31 cellular contexts compared by ENCODE assay signal in the genomic region with DNA sequence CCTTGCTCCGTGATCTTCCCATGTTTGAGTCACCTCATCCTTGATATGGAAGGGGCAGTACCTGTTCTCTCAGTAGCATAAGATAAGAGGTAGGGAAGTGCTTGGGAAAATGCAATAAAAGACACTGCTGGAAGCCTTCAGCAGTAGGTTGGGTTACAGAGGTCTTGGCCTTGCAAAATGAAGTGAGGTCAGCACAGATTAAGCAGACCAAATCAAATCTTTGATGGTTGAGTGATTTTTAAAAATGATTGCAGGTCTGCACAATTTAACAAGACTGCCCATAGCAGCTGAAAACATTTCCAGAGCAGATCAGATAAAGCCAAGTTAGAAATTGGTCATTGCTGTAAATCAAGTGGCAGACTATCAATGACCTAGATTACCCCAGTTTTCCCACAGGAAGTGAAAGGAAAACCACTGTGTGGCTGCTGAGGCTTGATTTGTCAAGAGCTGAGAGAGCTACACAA. TPM values are rescaled to one million over a fixed set of nuclear protein-coding genes. Genes with fewer than 3 reads are reported as not detected.
A peak's percentile ranks its signal among the peaks of the same experiment; 100 is the strongest.
DNase-seq lines count a peak whose midpoint lies in the region; ATAC-seq and TF ChIP-seq lines count a peak whose summit lies in the region.
"Had no signal": no experiment of that assay in that cellular context is flagged by ENCODE, and none has a peak within 500 bp of the region (broad histone marks: within the 10 kb centered on the region; RNA-seq: fewer than 3 reads in every experiment).

No MANE protein-coding gene starts in this region.

- H3K4me1 ChIP-seq in HEK293 (ENCODE audit: control insufficient read depth, insufficient read depth, low read length): peaks cover 6% of the 10 kb centered on the region; the same call in 1 of the 2 replicates
- H3K4me1 ChIP-seq in smooth muscle cell (ENCODE audit: low read depth): peaks cover 21% of the 10 kb centered on the region

- no peak overlapping the region for H2AFZ ChIP-seq in smooth muscle cell (ENCODE audit: low read depth)

- H3K9me3 ChIP-seq in HEK293 (ENCODE audit: control insufficient read depth, insufficient read depth, low read depth, low read length) (no peaks in the 10 kb centered on the region), smooth muscle cell (replicated peaks; ENCODE audit: low read depth) (no peaks in the 10 kb centered on the region)
- H3K9me3 ChIP-seq: ascending aorta, thyroid gland, vagina had no signal

- no peaks in the 10 kb centered on the region for H3K36me3 ChIP-seq in HEK293 (ENCODE audit: control insufficient read depth in 2 of 2, insufficient read depth in 1 of 2, low read length in 2 of 2)
- H3K36me3 ChIP-seq in smooth muscle cell (ENCODE audit: low read depth): no peaks in the 10 kb centered on the region
- H3K36me3 ChIP-seq: ascending aorta, thyroid gland, vagina had no signal

- H3K9me3 Mint-ChIP-seq in stimulated activated effector memory CD8-positive, alpha-beta T cell treated with anti-CD3 and anti-CD28 coated beads, Interleukin-12 subunit alpha, Interleukin-12 subunit beta, amount 100 ng/mL, for 72 hours: peaks cover 9% of the 10 kb centered on the region
- H3K9me3 Mint-ChIP-seq: nephron had no signal

- WGBS in smooth muscle cell (ENCODE audit: low lambda C conversion rate): 89% methylated on average over 1 of the region's 1 CpG

- H3K4me3 ChIP-seq in HEK293 (ENCODE audit: low read depth, low read length) (no peak overlapping the region), foreskin fibroblast (ENCODE audit: low read depth in 1 of 2, low read length in 2 of 2) (no peak overlapping the region), smooth muscle cell (no peak overlapping the region)
- H3K4me3 ChIP-seq: ascending aorta, coronary artery, thyroid gland, vagina had no signal

- H3K4me3 Mint-ChIP-seq in stimulated activated effector memory CD8-positive, alpha-beta T cell treated with anti-CD3 and anti-CD28 coated beads, Interleukin-12 subunit alpha, Interleukin-12 subunit beta, amount 100 ng/mL, for 72 hours: no peak overlapping the region
- H3K4me3 Mint-ChIP-seq: activated naive CD8-positive, alpha-beta T cell treated with anti-CD3 and anti-CD28 coated beads for 36 hours; CD4-positive, alpha-beta memory T cell; effector memory CD8-positive, alpha-beta T cell; nephron had no signal

- TF ChIP-seq CTCF in HEK293 (tag by site-specific recombination; IDR thresholded peaks at IDR 0.05): no peak
- no peak for TF ChIP-seq CTCF in foreskin fibroblast (IDR thresholded peaks at IDR 0.05; ENCODE audit: low read depth, low read length)
- TF ChIP-seq CTCF in smooth muscle cell (IDR thresholded peaks at IDR 0.05; ENCODE audit: borderline replicate concordance, insufficient read depth, poor library complexity, severe bottlenecking): no peak

- DNase-seq in A172 (ENCODE audit: low spot score) (peak; percentile 64), SK-N-DZ (ENCODE audit: low spot score) (peak; percentile 59), kidney glomerular epithelial cell (lab: John Stamatoyannopoulos, UW) (peak; percentile 30), foreskin fibroblast (no peak), foreskin melanocyte (no peak), smooth muscle cell (lab: John Stamatoyannopoulos, UW; ENCODE audit: unreplicated experiment) (no peak)
- no peak for DNase-seq in stimulated activated effector memory CD8-positive, alpha-beta T cell treated with anti-CD3 and anti-CD28 coated beads, Interleukin-12 subunit alpha, Interleukin-12 subunit beta, amount 100 ng/mL, for 72 hours (ENCODE audit: low spot score in 2 of 2)
- DNase-seq: activated CD4-positive, alpha-beta T cell treated with anti-CD3 and anti-CD28 coated beads for 4 hours; activated effector memory CD4-positive, alpha-beta T cell treated with anti-CD3 and anti-CD28 coated beads, Interleukin-2, amount 50 U/mL, for 16 hours; activated naive CD8-positive, alpha-beta T cell treated with anti-CD3 and anti-CD28 coated beads for 36 hours; AML-193; CD4-positive, alpha-beta memory T cell; effector memory CD8-positive, alpha-beta T cell; foreskin keratinocyte; NCI-H1417 treated with DMSO at 0.1 percent for 48 hours; NCI-H2081 treated with DMSO at 0.1 percent for 48 hours; NCI-H2227 treated with DMSO at 0.1 percent for 48 hours; NCI-H526 treated with DMSO at 0.1 percent for 48 hours; SHP77 treated with DMSO at 0.1 percent for 48 hours; small intestine; stimulated activated naive CD8-positive, alpha-beta T cell treated with anti-CD3 and anti-CD28 coated beads, Interleukin-15, Interleukin-2, amounts not matched to agents 100 U/mL and 50 U/mL, for 24 hours; SW 1271 had no signal

- no peaks in the 10 kb centered on the region for H3K36me3 Mint-ChIP-seq in stimulated activated effector memory CD8-positive, alpha-beta T cell treated with anti-CD3 and anti-CD28 coated beads, Interleukin-12 subunit alpha, Interleukin-12 subunit beta, amount 100 ng/mL, for 72 hours
- H3K36me3 Mint-ChIP-seq: activated naive CD8-positive, alpha-beta T cell treated with anti-CD3 and anti-CD28 coated beads for 36 hours; CD4-positive, alpha-beta memory T cell had no signal

- H3K27ac Mint-ChIP-seq in stimulated activated effector memory CD8-positive, alpha-beta T cell treated with anti-CD3 and anti-CD28 coated beads, Interleukin-12 subunit alpha, Interleukin-12 subunit beta, amount 100 ng/mL, for 72 hours: no peak overlapping the region
- H3K27ac Mint-ChIP-seq: activated naive CD8-positive, alpha-beta T cell treated with anti-CD3 and anti-CD28 coated beads for 36 hours; CD4-positive, alpha-beta memory T cell; effector memory CD8-positive, alpha-beta T cell; nephron had no signal

- POLR2A ChIA-PET in HEK293 (lab: Yijun Ruan, JAX): interaction anchor here (1.2 kb wide), 1 partner anchor 14 kb away, joined by 3 read pairs; no protein-coding TSS in a partner anchor

- CTCF ChIA-PET in HEK293 (lab: Yijun Ruan, JAX): interaction anchor here (0.6 kb wide), 1 partner anchor 107 kb away, joined by 3 read pairs; no protein-coding TSS in a partner anchor

- no peak overlapping the region for H3K27ac ChIP-seq in HEK293 (ENCODE audit: extremely low read depth, low read depth, low read length)
- H3K27ac ChIP-seq in smooth muscle cell (ENCODE audit: low read depth): no peak overlapping the region
- H3K27ac ChIP-seq: ascending aorta, coronary artery, foreskin keratinocyte, KMS-11, vagina had no signal

- H3K27me3 ChIP-seq in smooth muscle cell (ENCODE audit: low read depth): no peaks in the 10 kb centered on the region
- H3K27me3 ChIP-seq: ascending aorta, foreskin keratinocyte, thyroid gland, vagina had no signal

- no peaks in the 10 kb centered on the region for H4K20me1 ChIP-seq in smooth muscle cell (ENCODE audit: low read depth)

- peaks cover 24% of the 10 kb centered on the region for H3K79me2 ChIP-seq in smooth muscle cell (ENCODE audit: low read depth)

- H3K4me1 Mint-ChIP-seq in stimulated activated effector memory CD8-positive, alpha-beta T cell treated with anti-CD3 and anti-CD28 coated beads, Interleukin-12 subunit alpha, Interleukin-12 subunit beta, amount 100 ng/mL, for 72 hours: no peaks in the 10 kb centered on the region
- H3K4me1 Mint-ChIP-seq: activated naive CD8-positive, alpha-beta T cell treated with anti-CD3 and anti-CD28 coated beads for 36 hours had no signal

- no peak for ATAC-seq in stimulated activated effector memory CD8-positive, alpha-beta T cell treated with anti-CD3 and anti-CD28 coated beads, Interleukin-12 subunit alpha, Interleukin-12 subunit beta, amount 100 ng/mL, for 72 hours
- ATAC-seq: effector memory CD8-positive, alpha-beta T cell; foreskin keratinocyte; Panc1; stimulated activated naive CD8-positive, alpha-beta T cell treated with anti-CD3 and anti-CD28 coated beads, Interleukin-15, Interleukin-2, amounts not matched to agents 100 U/mL and 50 U/mL, for 24 hours had no signal

- H3K4me2 ChIP-seq in smooth muscle cell: no peak overlapping the region
- H3K4me2 ChIP-seq: KMS-11 had no signal

- peaks cover 18% of the 10 kb centered on the region for H3F3A ChIP-seq in smooth muscle cell (ENCODE audit: low read depth)

- no peak overlapping the region for H3K9ac ChIP-seq in smooth muscle cell (ENCODE audit: low read depth)
- H3K9ac ChIP-seq: KMS-11 had no signal

TF ChIP-seq in HEK293, 187 proteins besides CTCF, POLR2A, EP300 and RAD21 (continues in another document):
- TF ChIP-seq KLF7 (tag by site-specific recombination; IDR thresholded peaks at IDR 0.05; ENCODE audit: borderline replicate concordance) (no peak), ZNF324 (tag by site-specific recombination; IDR thresholded peaks at IDR 0.05) (no peak), SP3 (tag by site-specific recombination; IDR thresholded peaks at IDR 0.05) (no peak), FEZF1 (tag by site-specific recombination; IDR thresholded peaks at IDR 0.05) (peak; percentile 54), HIC1 (tag by site-specific recombination; IDR thresholded peaks at IDR 0.05) (0 out of 2 replicates have a peak, but pooled peaks have one; percentile 43), HOXC10 (CRISPR knock-in tag; IDR thresholded peaks at IDR 0.05) (no peak), ZEB2 (tag by site-specific recombination; IDR thresholded peaks at IDR 0.05) (0 out of 2 replicates have a peak, but pooled peaks have one; percentile 22), ZNF121 (tag by site-specific recombination; IDR thresholded peaks at IDR 0.05) (peak; percentile 30; the same call in 1 of the 2 replicates), TCF7L2 (IDR thresholded peaks at IDR 0.05; ENCODE audit: borderline replicate concordance, low read depth, low read length) (peak; percentile 65; the same call in 1 of the 2 replicates), ZNF600 (tag by site-specific recombination; IDR thresholded peaks at IDR 0.05) (peak; percentile 57; the same call in 1 of the 2 replicates)

RNA-seq across cellular contexts. Expression of gene PALM2AKAP2, which starts 32.9 kb away (rescaled TPM):
- 0.98 and 6.9 TPM in 2 replicates for total RNA-seq in A172 (2014; rRNA removed; shearing (Covaris generic))
- not detected in 2 replicates for polyA plus RNA-seq in SK-N-DZ (2014; cell fraction: cytosol; rRNA removed)
- polyA plus RNA-seq in SK-N-DZ (2014; cell fraction: nucleus; rRNA removed): not detected in 2 replicates
- total RNA-seq in smooth muscle cell: 9.3 and 23.0 TPM in 2 replicates
- 5.8 and 9.8 TPM in 2 replicates for polyA plus RNA-seq in smooth muscle cell
- total RNA-seq: activated CD8-positive, alpha-beta memory T cell treated with anti-CD3 and anti-CD28 coated beads for 36 hours; activated naive CD8-positive, alpha-beta T cell treated with anti-CD3 and anti-CD28 coated beads for 36 hours; CD4-positive, alpha-beta memory T cell had no signal
- polyA plus RNA-seq: CD4-positive, alpha-beta memory T cell; foreskin keratinocyte had no signal

Comparison
In these comparisons a context has a peak if more than half of its experiments do, and no peak if none do; other contexts are left out.
1. DNase-seq: peak in A172 (single experiment), SK-N-DZ (single experiment) and kidney glomerular epithelial cell (single experiment); none in foreskin fibroblast (0 of 2), foreskin melanocyte (single experiment), smooth muscle cell (single experiment) and stimulated activated effector memory CD8-positive, alpha-beta T cell treated with anti-CD3 and anti-CD28 coated beads, Interleukin-12 subunit alpha, Interleukin-12 subunit beta, amount 100 ng/mL, for 72 hours (0 of 2).